Comparison of ENCODE assay signal across 1 cellular context in the genomic region with DNA sequence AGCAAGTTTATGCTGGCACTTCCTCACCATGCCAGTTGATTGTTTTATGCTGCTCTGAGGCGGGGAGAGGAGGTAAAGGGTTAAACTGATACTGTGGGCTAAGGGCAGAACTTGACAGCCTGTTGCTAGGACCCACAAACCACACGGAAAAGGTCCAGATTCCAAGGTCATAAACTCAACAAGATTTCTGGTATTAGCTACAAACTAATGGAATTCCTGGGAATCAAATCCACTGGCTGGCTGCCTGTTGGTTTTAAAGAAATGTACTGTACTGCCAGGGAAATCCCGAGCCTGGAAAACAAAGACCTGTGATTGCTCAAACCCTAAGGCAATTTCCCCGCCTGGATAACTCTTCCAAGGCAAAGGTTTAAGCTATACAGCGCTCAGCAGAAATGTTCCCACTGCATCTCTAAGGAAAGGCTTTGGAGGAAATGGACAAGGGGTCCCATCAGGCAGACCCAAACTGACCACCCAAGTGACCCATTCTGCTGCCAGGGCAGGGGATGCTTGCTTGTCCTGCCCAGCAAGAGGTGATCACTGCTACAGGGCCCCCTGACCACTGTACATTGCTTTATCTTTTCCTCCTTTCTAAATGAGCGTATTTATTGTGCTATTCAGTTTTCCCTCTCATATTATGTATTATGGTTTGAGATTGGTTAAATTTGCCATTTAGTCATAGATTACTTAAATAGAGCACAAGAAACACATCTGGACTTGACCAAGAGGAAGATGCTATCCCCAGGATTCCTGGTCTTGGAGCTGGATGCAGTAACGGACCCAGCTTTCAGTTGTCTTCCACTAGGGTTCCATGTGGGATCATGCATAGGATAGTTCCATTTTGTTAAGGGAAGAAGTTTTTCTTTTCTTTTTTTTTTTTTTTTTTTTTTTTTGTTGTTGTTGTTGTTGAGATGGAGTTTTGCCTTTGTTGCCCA.
TF ChIP-seq lines count a peak whose summit lies in the region.

No MANE protein-coding gene starts in this region.

TF ChIP-seq in HepG2, 621 proteins besides CTCF, POLR2A, EP300 and RAD21 (continued from another document and continues in another):
- TF ChIP-seq, protein P1, sequence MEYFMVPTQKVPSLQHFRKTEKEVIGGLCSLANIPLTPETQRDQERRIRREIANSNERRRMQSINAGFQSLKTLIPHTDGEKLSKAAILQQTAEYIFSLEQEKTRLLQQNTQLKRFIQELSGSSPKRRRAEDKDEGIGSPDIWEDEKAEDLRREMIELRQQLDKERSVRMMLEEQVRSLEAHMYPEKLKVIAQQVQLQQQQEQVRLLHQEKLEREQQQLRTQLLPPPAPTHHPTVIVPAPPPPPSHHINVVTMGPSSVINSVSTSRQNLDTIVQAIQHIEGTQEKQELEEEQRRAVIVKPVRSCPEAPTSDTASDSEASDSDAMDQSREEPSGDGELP (IDR thresholded peaks at IDR 0.05; ENCODE audit: borderline replicate concordance, low read depth): peak; percentile 13; the same call in 1 of the 2 replicates
- TF ChIP-seq MED1 (CRISPR knock-in tag; IDR thresholded peaks at IDR 0.05) (0 out of 2 replicates have a peak, but pooled peaks have one; percentile 25), ZNF652 (CRISPR knock-in tag; IDR thresholded peaks at IDR 0.05; ENCODE audit: borderline replicate concordance, low read depth) (peak; percentile 97), CREB1 (IDR thresholded peaks at IDR 0.05) (no peak), CREB1 (CRISPR knock-in tag; IDR thresholded peaks at IDR 0.05) (peak; percentile 21; the same call in 1 of the 2 replicates), ISL2 (CRISPR knock-in tag; IDR thresholded peaks at IDR 0.05) (0 out of 2 replicates have a peak, but pooled peaks have one; percentile 32), SMC3 (IDR thresholded peaks at IDR 0.05; ENCODE audit: low read length) (0 out of 2 replicates have a peak, but pooled peaks have one; percentile 3), SOX6 (IDR thresholded peaks at IDR 0.05) (no peak), SOX6 (CRISPR knock-in tag; IDR thresholded peaks at IDR 0.05) (peak; percentile 55), PHF21A (CRISPR knock-in tag; IDR thresholded peaks at IDR 0.05) (0 out of 2 replicates have a peak, but pooled peaks have one; percentile 26), NCOR1 (IDR thresholded peaks at IDR 0.05; ENCODE audit: borderline replicate concordance, low read length) (peak; percentile 71; the same call in 1 of the 2 replicates), ZNF615 (CRISPR knock-in tag; IDR thresholded peaks at IDR 0.05; ENCODE audit: borderline replicate concordance) (no peak), RFX1 (IDR thresholded peaks at IDR 0.05) (peak; percentile 41; the same call in 1 of the 2 replicates), RORA (CRISPR knock-in tag; IDR thresholded peaks at IDR 0.05) (no peak), CEBPB (IDR thresholded peaks at IDR 0.05; ENCODE audit: borderline replicate concordance, low read depth, low read length) (peak; percentile 55; the same call in 1 of the 2 replicates), CAMTA2 (CRISPR knock-in tag; IDR thresholded peaks at IDR 0.05; ENCODE audit: borderline replicate concordance) (no peak), TEAD3 (CRISPR knock-in tag; optimal IDR thresholded peaks at IDR 0.05; ENCODE audit: borderline replicate concordance) (peak; percentile 26), LCORL (IDR thresholded peaks at IDR 0.05) (no peak), LCORL (CRISPR knock-in tag; IDR thresholded peaks at IDR 0.05) (peak; percentile 30; the same call in 1 of the 2 replicates), BCL6 (CRISPR knock-in tag; IDR thresholded peaks at IDR 0.05) (peak; percentile 44; the same call in 1 of the 2 replicates), ADNP (CRISPR knock-in tag; IDR thresholded peaks at IDR 0.05) (no peak), NFE2L2 (IDR thresholded peaks at IDR 0.05; ENCODE audit: low read length) (no peak), ZNF180 (CRISPR knock-in tag; IDR thresholded peaks at IDR 0.05; ENCODE audit: borderline replicate concordance, low read depth) (no peak), RCOR2 (CRISPR knock-in tag; IDR thresholded peaks at IDR 0.05) (0 out of 2 replicates have a peak, but pooled peaks have one; percentile 29), CEBPG (CRISPR knock-in tag; IDR thresholded peaks at IDR 0.05) (peak; percentile 66), ZNF331 (CRISPR knock-in tag; IDR thresholded peaks at IDR 0.05) (0 out of 2 replicates have a peak, but pooled peaks have one; percentile 12), HNF4G (IDR thresholded peaks at IDR 0.05; ENCODE audit: borderline replicate concordance, low read depth, low read length) (peak; percentile 76; the same call in 1 of the 2 replicates), HNF4G (CRISPR knock-in tag; IDR thresholded peaks at IDR 0.05; ENCODE audit: borderline replicate concordance, low read depth) (no peak), GATAD2A (CRISPR knock-in tag; IDR thresholded peaks at IDR 0.05) (peak; percentile 43; the same call in 1 of the 2 replicates), ZNF549 (CRISPR knock-in tag; IDR thresholded peaks at IDR 0.05) (peak; percentile 69; the same call in 1 of the 2 replicates), ELF1 (CRISPR knock-in tag; IDR thresholded peaks at IDR 0.05) (0 out of 2 replicates have a peak, but pooled peaks have one; percentile 15), MTF1 (CRISPR knock-in tag; IDR thresholded peaks at IDR 0.05) (no peak)
- TF ChIP-seq, protein P2, sequence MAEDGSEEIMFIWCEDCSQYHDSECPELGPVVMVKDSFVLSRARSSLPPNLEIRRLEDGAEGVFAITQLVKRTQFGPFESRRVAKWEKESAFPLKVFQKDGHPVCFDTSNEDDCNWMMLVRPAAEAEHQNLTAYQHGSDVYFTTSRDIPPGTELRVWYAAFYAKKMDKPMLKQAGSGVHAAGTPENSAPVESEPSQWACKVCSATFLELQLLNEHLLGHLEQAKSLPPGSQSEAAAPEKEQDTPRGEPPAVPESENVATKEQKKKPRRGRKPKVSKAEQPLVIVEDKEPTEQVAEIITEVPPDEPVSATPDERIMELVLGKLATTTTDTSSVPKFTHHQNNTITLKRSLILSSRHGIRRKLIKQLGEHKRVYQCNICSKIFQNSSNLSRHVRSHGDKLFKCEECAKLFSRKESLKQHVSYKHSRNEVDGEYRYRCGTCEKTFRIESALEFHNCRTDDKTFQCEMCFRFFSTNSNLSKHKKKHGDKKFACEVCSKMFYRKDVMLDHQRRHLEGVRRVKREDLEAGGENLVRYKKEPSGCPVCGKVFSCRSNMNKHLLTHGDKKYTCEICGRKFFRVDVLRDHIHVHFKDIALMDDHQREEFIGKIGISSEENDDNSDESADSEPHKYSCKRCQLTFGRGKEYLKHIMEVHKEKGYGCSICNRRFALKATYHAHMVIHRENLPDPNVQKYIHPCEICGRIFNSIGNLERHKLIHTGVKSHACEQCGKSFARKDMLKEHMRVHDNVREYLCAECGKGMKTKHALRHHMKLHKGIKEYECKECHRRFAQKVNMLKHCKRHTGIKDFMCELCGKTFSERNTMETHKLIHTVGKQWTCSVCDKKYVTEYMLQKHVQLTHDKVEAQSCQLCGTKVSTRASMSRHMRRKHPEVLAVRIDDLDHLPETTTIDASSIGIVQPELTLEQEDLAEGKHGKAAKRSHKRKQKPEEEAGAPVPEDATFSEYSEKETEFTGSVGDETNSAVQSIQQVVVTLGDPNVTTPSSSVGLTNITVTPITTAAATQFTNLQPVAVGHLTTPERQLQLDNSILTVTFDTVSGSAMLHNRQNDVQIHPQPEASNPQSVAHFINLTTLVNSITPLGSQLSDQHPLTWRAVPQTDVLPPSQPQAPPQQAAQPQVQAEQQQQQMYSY (CRISPR knock-in tag; IDR thresholded peaks at IDR 0.05): peak; percentile 33; the same call in 1 of the 2 replicates
- TF ChIP-seq, protein P3, sequence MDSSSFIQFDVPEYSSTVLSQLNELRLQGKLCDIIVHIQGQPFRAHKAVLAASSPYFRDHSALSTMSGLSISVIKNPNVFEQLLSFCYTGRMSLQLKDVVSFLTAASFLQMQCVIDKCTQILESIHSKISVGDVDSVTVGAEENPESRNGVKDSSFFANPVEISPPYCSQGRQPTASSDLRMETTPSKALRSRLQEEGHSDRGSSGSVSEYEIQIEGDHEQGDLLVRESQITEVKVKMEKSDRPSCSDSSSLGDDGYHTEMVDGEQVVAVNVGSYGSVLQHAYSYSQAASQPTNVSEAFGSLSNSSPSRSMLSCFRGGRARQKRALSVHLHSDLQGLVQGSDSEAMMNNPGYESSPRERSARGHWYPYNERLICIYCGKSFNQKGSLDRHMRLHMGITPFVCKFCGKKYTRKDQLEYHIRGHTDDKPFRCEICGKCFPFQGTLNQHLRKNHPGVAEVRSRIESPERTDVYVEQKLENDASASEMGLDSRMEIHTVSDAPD (CRISPR knock-in tag; IDR thresholded peaks at IDR 0.05): peak; percentile 37; the same call in 1 of the 2 replicates
- TF ChIP-seq, protein P4, sequence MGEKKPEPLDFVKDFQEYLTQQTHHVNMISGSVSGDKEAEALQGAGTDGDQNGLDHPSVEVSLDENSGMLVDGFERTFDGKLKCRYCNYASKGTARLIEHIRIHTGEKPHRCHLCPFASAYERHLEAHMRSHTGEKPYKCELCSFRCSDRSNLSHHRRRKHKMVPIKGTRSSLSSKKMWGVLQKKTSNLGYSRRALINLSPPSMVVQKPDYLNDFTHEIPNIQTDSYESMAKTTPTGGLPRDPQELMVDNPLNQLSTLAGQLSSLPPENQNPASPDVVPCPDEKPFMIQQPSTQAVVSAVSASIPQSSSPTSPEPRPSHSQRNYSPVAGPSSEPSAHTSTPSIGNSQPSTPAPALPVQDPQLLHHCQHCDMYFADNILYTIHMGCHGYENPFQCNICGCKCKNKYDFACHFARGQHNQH (CRISPR knock-in tag; IDR thresholded peaks at IDR 0.05): 0 out of 2 replicates have a peak, but pooled peaks have one; percentile 22
- TF ChIP-seq, protein P5, sequence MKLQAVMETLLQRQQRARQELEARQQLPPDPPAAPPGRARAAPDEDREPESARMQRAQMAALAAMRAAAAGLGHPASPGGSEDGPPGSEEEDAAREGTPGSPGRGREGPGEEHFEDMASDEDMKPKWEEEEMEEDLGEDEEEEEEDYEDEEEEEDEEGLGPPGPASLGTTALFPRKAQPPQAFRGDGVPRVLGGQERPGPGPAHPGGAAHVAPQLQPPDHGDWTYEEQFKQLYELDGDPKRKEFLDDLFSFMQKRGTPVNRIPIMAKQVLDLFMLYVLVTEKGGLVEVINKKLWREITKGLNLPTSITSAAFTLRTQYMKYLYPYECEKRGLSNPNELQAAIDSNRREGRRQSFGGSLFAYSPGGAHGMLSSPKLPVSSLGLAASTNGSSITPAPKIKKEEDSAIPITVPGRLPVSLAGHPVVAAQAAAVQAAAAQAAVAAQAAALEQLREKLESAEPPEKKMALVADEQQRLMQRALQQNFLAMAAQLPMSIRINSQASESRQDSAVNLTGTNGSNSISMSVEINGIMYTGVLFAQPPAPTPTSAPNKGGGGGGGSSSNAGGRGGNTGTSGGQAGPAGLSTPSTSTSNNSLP (IDR thresholded peaks at IDR 0.05; ENCODE audit: low read depth, low read length): peak; percentile 70
- TF ChIP-seq, protein P6, sequence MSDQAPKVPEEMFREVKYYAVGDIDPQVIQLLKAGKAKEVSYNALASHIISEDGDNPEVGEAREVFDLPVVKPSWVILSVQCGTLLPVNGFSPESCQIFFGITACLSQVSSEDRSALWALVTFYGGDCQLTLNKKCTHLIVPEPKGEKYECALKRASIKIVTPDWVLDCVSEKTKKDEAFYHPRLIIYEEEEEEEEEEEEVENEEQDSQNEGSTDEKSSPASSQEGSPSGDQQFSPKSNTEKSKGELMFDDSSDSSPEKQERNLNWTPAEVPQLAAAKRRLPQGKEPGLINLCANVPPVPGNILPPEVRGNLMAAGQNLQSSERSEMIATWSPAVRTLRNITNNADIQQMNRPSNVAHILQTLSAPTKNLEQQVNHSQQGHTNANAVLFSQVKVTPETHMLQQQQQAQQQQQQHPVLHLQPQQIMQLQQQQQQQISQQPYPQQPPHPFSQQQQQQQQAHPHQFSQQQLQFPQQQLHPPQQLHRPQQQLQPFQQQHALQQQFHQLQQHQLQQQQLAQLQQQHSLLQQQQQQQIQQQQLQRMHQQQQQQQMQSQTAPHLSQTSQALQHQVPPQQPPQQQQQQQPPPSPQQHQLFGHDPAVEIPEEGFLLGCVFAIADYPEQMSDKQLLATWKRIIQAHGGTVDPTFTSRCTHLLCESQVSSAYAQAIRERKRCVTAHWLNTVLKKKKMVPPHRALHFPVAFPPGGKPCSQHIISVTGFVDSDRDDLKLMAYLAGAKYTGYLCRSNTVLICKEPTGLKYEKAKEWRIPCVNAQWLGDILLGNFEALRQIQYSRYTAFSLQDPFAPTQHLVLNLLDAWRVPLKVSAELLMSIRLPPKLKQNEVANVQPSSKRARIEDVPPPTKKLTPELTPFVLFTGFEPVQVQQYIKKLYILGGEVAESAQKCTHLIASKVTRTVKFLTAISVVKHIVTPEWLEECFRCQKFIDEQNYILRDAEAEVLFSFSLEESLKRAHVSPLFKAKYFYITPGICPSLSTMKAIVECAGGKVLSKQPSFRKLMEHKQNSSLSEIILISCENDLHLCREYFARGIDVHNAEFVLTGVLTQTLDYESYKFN (CRISPR knock-in tag; conservative IDR thresholded peaks at IDR 0.05): peak; percentile 70
